In the genomic region with DNA sequence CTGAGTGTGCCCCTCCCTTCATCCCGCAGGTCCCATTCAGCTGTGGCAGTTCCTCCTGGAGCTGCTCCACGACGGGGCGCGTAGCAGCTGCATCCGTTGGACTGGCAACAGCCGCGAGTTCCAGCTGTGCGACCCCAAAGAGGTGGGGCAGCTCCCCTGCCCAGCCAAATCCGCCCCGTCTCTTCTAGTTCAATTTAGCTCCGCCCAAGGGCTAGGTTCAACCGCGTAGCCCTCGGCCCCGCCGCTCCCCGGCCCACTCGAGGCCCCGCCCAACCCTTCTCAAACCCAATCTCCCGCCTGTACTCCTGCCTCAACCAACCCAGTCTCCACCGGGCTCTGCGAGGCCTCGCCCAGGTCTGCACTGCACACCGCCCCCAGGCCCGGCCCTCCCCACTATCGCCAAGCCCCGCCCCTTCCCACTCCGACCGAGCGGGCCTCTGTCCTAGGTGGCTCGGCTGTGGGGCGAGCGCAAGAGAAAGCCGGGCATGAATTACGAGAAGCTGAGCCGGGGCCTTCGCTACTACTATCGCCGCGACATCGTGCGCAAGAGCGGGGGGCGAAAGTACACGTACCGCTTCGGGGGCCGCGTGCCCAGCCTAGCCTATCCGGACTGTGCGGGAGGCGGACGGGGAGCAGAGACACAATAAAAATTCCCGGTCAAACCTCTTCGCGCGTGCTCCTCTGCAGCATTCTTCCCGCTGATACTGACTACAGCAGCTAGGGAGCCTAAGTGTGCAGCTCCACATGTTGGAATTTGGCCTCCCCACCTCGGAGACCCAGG, we compare ENCODE assay signal across 8 cellular contexts. TPM values are rescaled to one million over a fixed set of nuclear protein-coding genes. Genes with fewer than 3 reads are reported as not detected.
DNase-seq lines count a peak whose midpoint lies in the region; ATAC-seq, FAIRE-seq and TF ChIP-seq lines count a peak whose summit lies in the region.

No MANE protein-coding gene starts in this region.

- peaks cover 44% of the 10 kb centered on the region for H3K4me1 Mint-ChIP-seq in activated CD4-positive, alpha-beta T cell treated with anti-CD3 and anti-CD28 coated beads, Interleukin-2, amount 10 ng/mL, durations not matched to agents 7 days and 5 days

- CTCF ChIA-PET in activated CD4-positive, alpha-beta T cell treated with anti-CD3 and anti-CD28 coated beads, Interleukin-2, amount 10 ng/mL, durations not matched to agents 7 days and 5 days (lab: Charles Lee), result interaction anchor here (0.8 to 1.5 kb wide), 5 partner anchors 8 to 50 kb away, joined by 3 to 5 read pairs (median 3); no protein-coding TSS in a partner anchor
- CTCF ChIA-PET in HepG2 (lab: Yijun Ruan, JAX; ENCODE audit: low intra/inter-chr PET ratio, low total read pairs), result interaction anchor here (1.1 to 1.4 kb wide), 2 partner anchors 73 to 89 kb away, joined by 3 to 4 read pairs; a partner anchor contains a TSS

- peak overlapping the region; percentile 91 for H3K27ac Mint-ChIP-seq in activated CD4-positive, alpha-beta T cell treated with anti-CD3 and anti-CD28 coated beads, Interleukin-2, amount 10 ng/mL, durations not matched to agents 7 days and 5 days

- H3K27ac ChIP-seq in HepG2 (ENCODE audit: extremely low read length, insufficient read depth, low read length), result peak overlapping the region; percentile 79

- POLR2A ChIA-PET in activated CD4-positive, alpha-beta T cell treated with anti-CD3 and anti-CD28 coated beads, Interleukin-2, amount 10 ng/mL, durations not matched to agents 7 days and 5 days (lab: Charles Lee), result no interaction called here
- POLR2A ChIA-PET in HepG2 (lab: Yijun Ruan, JAX), result interaction anchor here (0.5 to 4.8 kb wide), 14 partner anchors 14 to 590 kb away, joined by 3 to 44 read pairs (median 4); a partner anchor contains a TSS

- H3K27me3 ChIP-seq in HepG2 (ENCODE audit: control insufficient read depth in 1 of 2, insufficient read depth in 2 of 2, low read length in 2 of 2), result no peaks in the 10 kb centered on the region; a peak in 1 of 5 replicates

- ATAC-seq in HG03442 (IDR thresholded peaks at IDR 0.05; ENCODE audit: unreplicated experiment) (peak; percentile 57), HepG2 (peak; percentile 86)

- no peaks in the 10 kb centered on the region for H3K27me3 Mint-ChIP-seq in activated CD4-positive, alpha-beta T cell treated with anti-CD3 and anti-CD28 coated beads, Interleukin-2, amount 10 ng/mL, durations not matched to agents 7 days and 5 days

- intact Hi-C loops in HepG2 (cut with micrococcal nuclease; ENCODE audit: unreplicated experiment), result loop anchor here (10.0 kb wide), 1 partner anchor 90 kb away; no protein-coding TSS in a partner anchor

- H3K36me3 ChIP-seq in HepG2 (replicated peaks in 1 of 2; ENCODE audit: control insufficient read depth in 1 of 2, insufficient read depth in 2 of 2, low read length in 2 of 2), result no peaks in the 10 kb centered on the region

- peaks cover 13% of the 10 kb centered on the region for H3K79me2 ChIP-seq in HepG2 (ENCODE audit: insufficient read depth, low read length)

- no peak for TF ChIP-seq EP300 in HepG2 (IDR thresholded peaks at IDR 0.05; ENCODE audit: low read depth in 2 of 2, low read length in 2 of 2)
- no peak for TF ChIP-seq EP300 in HepG2 (CRISPR knock-in tag; IDR thresholded peaks at IDR 0.05; ENCODE audit: borderline replicate concordance)

- peak overlapping the region; percentile 72 for H3K4me3 Mint-ChIP-seq in activated CD4-positive, alpha-beta T cell treated with anti-CD3 and anti-CD28 coated beads, Interleukin-2, amount 10 ng/mL, durations not matched to agents 7 days and 5 days

- peaks cover 50% of the 10 kb centered on the region for H3K4me1 ChIP-seq in HepG2 (ENCODE audit: insufficient read depth, low read length)

- in situ Hi-C loops in HepG2 (cut with HindIII; ENCODE audit: extremely low pct_ligation_motif_present, low pct_unique_long_range_greater_than_20kb), result loop anchor here (5.0 kb wide), 1 partner anchor 97 kb away; a partner anchor contains a TSS

- peak; percentile 21 to 51; a peak in 2 of 4 replicates for TF ChIP-seq POLR2A in HepG2 (IDR thresholded peaks at IDR 0.05; ENCODE audit: insufficient read depth in 1 of 2, low read depth in 2 of 2, low read length in 2 of 2)

- peak; percentile 87 for DNase-seq in Ammon's horn (ENCODE audit: low spot score)
- peak; percentile 86 for DNase-seq in GM19239 (ENCODE audit: insufficient read length, low spot score)
- DNase-seq in NCI-H526 treated with DMSO at 0.1 percent for 48 hours (lab: John Stamatoyannopoulos, UW), result peak; percentile 97
- peak; percentile 98 for DNase-seq in activated CD4-positive, alpha-beta T cell treated with anti-CD3 and anti-CD28 coated beads, Interleukin-2, amount 10 ng/mL, durations not matched to agents 7 days and 5 days
- peak; percentile 74 for DNase-seq in dedifferentiated amniotic fluid mesenchymal stem cell (ENCODE audit: extremely low spot score)
- DNase-seq in HepG2 (ENCODE audit: low spot score), result peak; percentile 90
- peak; percentile 89 for DNase-seq in stimulated activated CD4-positive, alpha-beta T cell treated with anti-CD3 and anti-CD28 coated beads, Interleukin-2, amount 100 ng/mL, for 4 hours (ENCODE audit: low read depth)

- FAIRE-seq in GM19239 (lab: Jason Lieb, UNC) (peak; percentile 91), HepG2 (lab: Jason Lieb, UNC) (peak; percentile 36)

- BruUV-seq in HepG2 (replicated peaks; lab: Mats Ljungman, UMichigan), result no TSS peak

- TF ChIP-seq CTCF in HepG2 (CRISPR knock-in tag; IDR thresholded peaks at IDR 0.05), result no peak

- no peaks in the 10 kb centered on the region for H3K9me3 Mint-ChIP-seq in activated CD4-positive, alpha-beta T cell treated with anti-CD3 and anti-CD28 coated beads, Interleukin-2, amount 10 ng/mL, durations not matched to agents 7 days and 5 days

- H3K36me3 Mint-ChIP-seq in activated CD4-positive, alpha-beta T cell treated with anti-CD3 and anti-CD28 coated beads, Interleukin-2, amount 10 ng/mL, durations not matched to agents 7 days and 5 days (ENCODE audit: low read depth), result no peaks in the 10 kb centered on the region

- H3K9me3 ChIP-seq in HepG2 (ENCODE audit: low read length), result no peaks in the 10 kb centered on the region

- TF ChIP-seq RAD21 in HepG2 (CRISPR knock-in tag; IDR thresholded peaks at IDR 0.05), result 0 out of 2 replicates have a peak, but pooled peaks have one; percentile 37

- WGBS in HepG2 (ENCODE audit: low lambda C conversion rate), result 2% methylated on average over 27 of the region's 60 CpGs

- H4K20me1 ChIP-seq in HepG2 (ENCODE audit: insufficient read depth, low read length), result no peaks in the 10 kb centered on the region

- peak overlapping the region; percentile 97 for H3K4me2 ChIP-seq in HepG2 (ENCODE audit: low read depth, low read length)

- peak overlapping the region; percentile 66 to 81 (median 70) for H3K4me3 ChIP-seq in HepG2 (replicated peaks in 1 of 3; ENCODE audit: insufficient read depth in 1 of 3, low read depth in 2 of 3, low read length in 3 of 3)

- peak overlapping the region; percentile 75 for H3K9ac ChIP-seq in HepG2 (ENCODE audit: insufficient read depth, low read depth, low read length)

- H2AFZ ChIP-seq in HepG2 (ENCODE audit: low read length), result peak overlapping the region; percentile 7

RNA-seq across cellular contexts. Expression of a gene that starts 2.9 kb away (rescaled TPM):
- 1 to 10 TPM in 1 of 2 experiments, under 1 TPM in 1; 0.84 to 1.9 TPM for total RNA-seq in activated CD4-positive, alpha-beta T cell treated with anti-CD3 and anti-CD28 coated beads, Interleukin-2, amount 10 ng/mL, durations not matched to agents 7 days and 5 days
- total RNA-seq in HepG2 (2016; rRNA removed; fragmentation: Illumina TruSeq; extraction: Trizol), result 0.20 and 0.46 TPM in 2 replicates
- 0.40 and 0.71 TPM in 2 replicates for total RNA-seq in HepG2 (2016; cell fraction: cytosol; rRNA removed; fragmentation: Illumina TruSeq; extraction: Trizol; ENCODE audit: low read depth)
- total RNA-seq in HepG2 (2016; cell fraction: insoluble cytoplasmic fraction; rRNA removed; fragmentation: Illumina TruSeq; extraction: Trizol), result 0.52 and 0.63 TPM in 2 replicates
- 0.43 and 1.0 TPM in 2 replicates for total RNA-seq in HepG2 (2016; cell fraction: membrane; rRNA removed; fragmentation: Illumina TruSeq; extraction: Trizol)
- 0.60 TPM in 1 of 2 replicates, not detected in the other for total RNA-seq in HepG2 (2016; cell fraction: nucleus; rRNA removed; fragmentation: Illumina TruSeq; extraction: Trizol)
- polyA plus RNA-seq in HepG2 (2011; rRNA removed), result 0.07 and 0.18 TPM in 2 replicates
- 0.19 and 0.35 TPM in 2 replicates for polyA plus RNA-seq in HepG2 (2011; cell fraction: cytosol; rRNA removed)
- polyA plus RNA-seq in HepG2 (2011; cell fraction: nucleus; rRNA removed), result not detected in 2 replicates
- polyA plus RNA-seq in HepG2 (2012), result 0.21 TPM in 1 of 2 replicates, not detected in the other
- polyA plus RNA-seq in HepG2 (2016; cell fraction: cytosol; fragmentation: Illumina TruSeq; extraction: Trizol; ENCODE audit: low read depth), result 2.2 and 2.4 TPM in 2 replicates
- polyA plus RNA-seq in HepG2 (2016; cell fraction: insoluble cytoplasmic fraction; fragmentation: Illumina TruSeq; extraction: Trizol; ENCODE audit: low read depth), result 0.93 and 1.0 TPM in 2 replicates
- polyA plus RNA-seq in HepG2 (2016; cell fraction: membrane; fragmentation: Illumina TruSeq; extraction: Trizol; ENCODE audit: low read depth), result 1.2 and 1.8 TPM in 2 replicates
- polyA plus RNA-seq in HepG2 (2016; cell fraction: nucleus; fragmentation: Illumina TruSeq; extraction: Trizol; ENCODE audit: insufficient read depth, low read depth), result 1.2 TPM in 1 of 2 replicates, not detected in the other
- 0.18 TPM in 1 of 2 replicates, not detected in the other for polyA minus RNA-seq in HepG2 (2011; rRNA and poly(A)+ RNA removed; ENCODE audit: low replicate concordance)
- not detected in 2 replicates for polyA minus RNA-seq in HepG2 (2011; cell fraction: cytosol; rRNA and poly(A)+ RNA removed)
- not detected in 2 replicates for polyA minus RNA-seq in HepG2 (2011; cell fraction: nucleus; rRNA and poly(A)+ RNA removed)

RNA-seq across cellular contexts. Expression of a gene that starts 3.7 kb away (rescaled TPM):
- 100 to 1,000 TPM; 429 to 474 TPM for total RNA-seq in activated CD4-positive, alpha-beta T cell treated with anti-CD3 and anti-CD28 coated beads, Interleukin-2, amount 10 ng/mL, durations not matched to agents 7 days and 5 days
- 487 and 598 TPM in 2 replicates for total RNA-seq in HepG2 (2016; rRNA removed; fragmentation: Illumina TruSeq; extraction: Trizol)
- total RNA-seq in HepG2 (2016; cell fraction: cytosol; rRNA removed; fragmentation: Illumina TruSeq; extraction: Trizol; ENCODE audit: low read depth), result 218 and 283 TPM in 2 replicates
- 483 and 617 TPM in 2 replicates for total RNA-seq in HepG2 (2016; cell fraction: insoluble cytoplasmic fraction; rRNA removed; fragmentation: Illumina TruSeq; extraction: Trizol)
- total RNA-seq in HepG2 (2016; cell fraction: membrane; rRNA removed; fragmentation: Illumina TruSeq; extraction: Trizol), result 247 and 299 TPM in 2 replicates
- 178 and 186 TPM in 2 replicates for total RNA-seq in HepG2 (2016; cell fraction: nucleus; rRNA removed; fragmentation: Illumina TruSeq; extraction: Trizol)
- 469 and 481 TPM in 2 replicates for polyA plus RNA-seq in HepG2 (2011; rRNA removed)
- polyA plus RNA-seq in HepG2 (2011; cell fraction: cytosol; rRNA removed), result 584 and 686 TPM in 2 replicates
- 208 and 220 TPM in 2 replicates for polyA plus RNA-seq in HepG2 (2011; cell fraction: nucleus; rRNA removed)
- polyA plus RNA-seq in HepG2 (2012), result 383 and 386 TPM in 2 replicates
- polyA plus RNA-seq in HepG2 (2016; cell fraction: cytosol; fragmentation: Illumina TruSeq; extraction: Trizol; ENCODE audit: low read depth), result 249 and 303 TPM in 2 replicates
- polyA plus RNA-seq in HepG2 (2016; cell fraction: insoluble cytoplasmic fraction; fragmentation: Illumina TruSeq; extraction: Trizol; ENCODE audit: low read depth), result 687 and 740 TPM in 2 replicates
- 255 and 294 TPM in 2 replicates for polyA plus RNA-seq in HepG2 (2016; cell fraction: membrane; fragmentation: Illumina TruSeq; extraction: Trizol; ENCODE audit: low read depth)
- 319 and 339 TPM in 2 replicates for polyA plus RNA-seq in HepG2 (2016; cell fraction: nucleus; fragmentation: Illumina TruSeq; extraction: Trizol; ENCODE audit: insufficient read depth, low read depth)
- polyA minus RNA-seq in HepG2 (2011; rRNA and poly(A)+ RNA removed; ENCODE audit: low replicate concordance), result 521 and 803 TPM in 2 replicates
- polyA minus RNA-seq in HepG2 (2011; cell fraction: cytosol; rRNA and poly(A)+ RNA removed), result 131 and 134 TPM in 2 replicates
- polyA minus RNA-seq in HepG2 (2011; cell fraction: nucleus; rRNA and poly(A)+ RNA removed), result 44.8 and 54.5 TPM in 2 replicates

RNA-seq across cellular contexts. Expression of a gene that starts 15.6 kb away (rescaled TPM):
- 100 to 1,000 TPM; 100 to 112 TPM for total RNA-seq in activated CD4-positive, alpha-beta T cell treated with anti-CD3 and anti-CD28 coated beads, Interleukin-2, amount 10 ng/mL, durations not matched to agents 7 days and 5 days
- total RNA-seq in HepG2 (2016; rRNA removed; fragmentation: Illumina TruSeq; extraction: Trizol), result 49.7 and 55.3 TPM in 2 replicates
- 6.0 and 6.9 TPM in 2 replicates for total RNA-seq in HepG2 (2016; cell fraction: cytosol; rRNA removed; fragmentation: Illumina TruSeq; extraction: Trizol; ENCODE audit: low read depth)
- total RNA-seq in HepG2 (2016; cell fraction: insoluble cytoplasmic fraction; rRNA removed; fragmentation: Illumina TruSeq; extraction: Trizol), result 47.3 and 54.7 TPM in 2 replicates
- 14.0 and 14.6 TPM in 2 replicates for total RNA-seq in HepG2 (2016; cell fraction: membrane; rRNA removed; fragmentation: Illumina TruSeq; extraction: Trizol)
- 19.2 and 23.6 TPM in 2 replicates for total RNA-seq in HepG2 (2016; cell fraction: nucleus; rRNA removed; fragmentation: Illumina TruSeq; extraction: Trizol)
- 27.2 and 30.6 TPM in 2 replicates for polyA plus RNA-seq in HepG2 (2011; rRNA removed)
- 31.2 and 46.3 TPM in 2 replicates for polyA plus RNA-seq in HepG2 (2011; cell fraction: cytosol; rRNA removed)
- polyA plus RNA-seq in HepG2 (2011; cell fraction: nucleus; rRNA removed), result 22.3 and 22.9 TPM in 2 replicates
- 29.6 and 31.8 TPM in 2 replicates for polyA plus RNA-seq in HepG2 (2012)
- 8.2 TPM in 2 replicates for polyA plus RNA-seq in HepG2 (2016; cell fraction: cytosol; fragmentation: Illumina TruSeq; extraction: Trizol; ENCODE audit: low read depth)
- 57.8 and 72.2 TPM in 2 replicates for polyA plus RNA-seq in HepG2 (2016; cell fraction: insoluble cytoplasmic fraction; fragmentation: Illumina TruSeq; extraction: Trizol; ENCODE audit: low read depth)
- polyA plus RNA-seq in HepG2 (2016; cell fraction: membrane; fragmentation: Illumina TruSeq; extraction: Trizol; ENCODE audit: low read depth), result 10.1 and 13.3 TPM in 2 replicates
- polyA plus RNA-seq in HepG2 (2016; cell fraction: nucleus; fragmentation: Illumina TruSeq; extraction: Trizol; ENCODE audit: insufficient read depth, low read depth), result 40.6 and 42.2 TPM in 2 replicates
- polyA minus RNA-seq in HepG2 (2011; rRNA and poly(A)+ RNA removed; ENCODE audit: low replicate concordance), result 29.9 and 44.8 TPM in 2 replicates
- 18.9 and 20.0 TPM in 2 replicates for polyA minus RNA-seq in HepG2 (2011; cell fraction: cytosol; rRNA and poly(A)+ RNA removed)
- polyA minus RNA-seq in HepG2 (2011; cell fraction: nucleus; rRNA and poly(A)+ RNA removed), result 4.8 and 6.1 TPM in 2 replicates

RNA-seq across cellular contexts. Expression of a gene that starts 21.9 kb away (rescaled TPM):
- total RNA-seq in activated CD4-positive, alpha-beta T cell treated with anti-CD3 and anti-CD28 coated beads, Interleukin-2, amount 10 ng/mL, durations not matched to agents 7 days and 5 days, result under 1 TPM; 0.37 TPM
- total RNA-seq in HepG2 (2016; rRNA removed; fragmentation: Illumina TruSeq; extraction: Trizol), result not detected in 2 replicates
- total RNA-seq in HepG2 (2016; cell fraction: cytosol; rRNA removed; fragmentation: Illumina TruSeq; extraction: Trizol; ENCODE audit: low read depth), result not detected in 2 replicates
- total RNA-seq in HepG2 (2016; cell fraction: insoluble cytoplasmic fraction; rRNA removed; fragmentation: Illumina TruSeq; extraction: Trizol), result not detected in 2 replicates
- total RNA-seq in HepG2 (2016; cell fraction: membrane; rRNA removed; fragmentation: Illumina TruSeq; extraction: Trizol), result not detected in 2 replicates
- not detected in 2 replicates for total RNA-seq in HepG2 (2016; cell fraction: nucleus; rRNA removed; fragmentation: Illumina TruSeq; extraction: Trizol)
- 2.5 and 2.9 TPM in 2 replicates for polyA plus RNA-seq in HepG2 (2011; rRNA removed)
- polyA plus RNA-seq in HepG2 (2011; cell fraction: cytosol; rRNA removed), result 2.3 and 3.1 TPM in 2 replicates
- polyA plus RNA-seq in HepG2 (2011; cell fraction: nucleus; rRNA removed), result 1.7 and 1.8 TPM in 2 replicates
- polyA plus RNA-seq in HepG2 (2012), result 0.93 and 1.7 TPM in 2 replicates
- 0.17 TPM in 1 of 2 replicates, not detected in the other for polyA plus RNA-seq in HepG2 (2016; cell fraction: cytosol; fragmentation: Illumina TruSeq; extraction: Trizol; ENCODE audit: low read depth)
- polyA plus RNA-seq in HepG2 (2016; cell fraction: insoluble cytoplasmic fraction; fragmentation: Illumina TruSeq; extraction: Trizol; ENCODE audit: low read depth), result 0.20 TPM in 1 of 2 replicates, not detected in the other
- polyA plus RNA-seq in HepG2 (2016; cell fraction: membrane; fragmentation: Illumina TruSeq; extraction: Trizol; ENCODE audit: low read depth), result 0.14 TPM in 1 of 2 replicates, not detected in the other
- not detected in 2 replicates for polyA plus RNA-seq in HepG2 (2016; cell fraction: nucleus; fragmentation: Illumina TruSeq; extraction: Trizol; ENCODE audit: insufficient read depth, low read depth)
- polyA minus RNA-seq in HepG2 (2011; rRNA and poly(A)+ RNA removed; ENCODE audit: low replicate concordance), result 0.30 and 1.3 TPM in 2 replicates
- 0.88 and 0.89 TPM in 2 replicates for polyA minus RNA-seq in HepG2 (2011; cell fraction: cytosol; rRNA and poly(A)+ RNA removed)
- 0.39 TPM in 1 of 2 replicates, not detected in the other for polyA minus RNA-seq in HepG2 (2011; cell fraction: nucleus; rRNA and poly(A)+ RNA removed)

RNA-seq across cellular contexts. Expression of a gene that starts 31.9 kb away (rescaled TPM):
- total RNA-seq in activated CD4-positive, alpha-beta T cell treated with anti-CD3 and anti-CD28 coated beads, Interleukin-2, amount 10 ng/mL, durations not matched to agents 7 days and 5 days, result 10 to 100 TPM; 52.2 to 57.9 TPM
- total RNA-seq in HepG2 (2016; rRNA removed; fragmentation: Illumina TruSeq; extraction: Trizol), result 9.2 and 17.7 TPM in 2 replicates
- 1.0 and 1.2 TPM in 2 replicates for total RNA-seq in HepG2 (2016; cell fraction: cytosol; rRNA removed; fragmentation: Illumina TruSeq; extraction: Trizol; ENCODE audit: low read depth)
- 8.0 and 19.2 TPM in 2 replicates for total RNA-seq in HepG2 (2016; cell fraction: insoluble cytoplasmic fraction; rRNA removed; fragmentation: Illumina TruSeq; extraction: Trizol)
- total RNA-seq in HepG2 (2016; cell fraction: membrane; rRNA removed; fragmentation: Illumina TruSeq; extraction: Trizol), result 2.8 and 3.4 TPM in 2 replicates
- 21.5 and 24.6 TPM in 2 replicates for total RNA-seq in HepG2 (2016; cell fraction: nucleus; rRNA removed; fragmentation: Illumina TruSeq; extraction: Trizol)
- polyA plus RNA-seq in HepG2 (2011; rRNA removed), result 10.3 and 11.1 TPM in 2 replicates
- 2.0 and 4.0 TPM in 2 replicates for polyA plus RNA-seq in HepG2 (2011; cell fraction: cytosol; rRNA removed)
- 106 and 171 TPM in 2 replicates for polyA plus RNA-seq in HepG2 (2011; cell fraction: nucleus; rRNA removed)
- polyA plus RNA-seq in HepG2 (2012), result 8.5 and 13.3 TPM in 2 replicates
- 1.4 and 1.5 TPM in 2 replicates for polyA plus RNA-seq in HepG2 (2016; cell fraction: cytosol; fragmentation: Illumina TruSeq; extraction: Trizol; ENCODE audit: low read depth)
- 10.5 and 11.3 TPM in 2 replicates for polyA plus RNA-seq in HepG2 (2016; cell fraction: insoluble cytoplasmic fraction; fragmentation: Illumina TruSeq; extraction: Trizol; ENCODE audit: low read depth)
- 3.2 and 3.7 TPM in 2 replicates for polyA plus RNA-seq in HepG2 (2016; cell fraction: membrane; fragmentation: Illumina TruSeq; extraction: Trizol; ENCODE audit: low read depth)
- 82.3 and 83.1 TPM in 2 replicates for polyA plus RNA-seq in HepG2 (2016; cell fraction: nucleus; fragmentation: Illumina TruSeq; extraction: Trizol; ENCODE audit: insufficient read depth, low read depth)
- polyA minus RNA-seq in HepG2 (2011; rRNA and poly(A)+ RNA removed; ENCODE audit: low replicate concordance), result 4.9 and 17.6 TPM in 2 replicates
- polyA minus RNA-seq in HepG2 (2011; cell fraction: cytosol; rRNA and poly(A)+ RNA removed), result 2.4 and 3.0 TPM in 2 replicates
- 11.8 and 13.6 TPM in 2 replicates for polyA minus RNA-seq in HepG2 (2011; cell fraction: nucleus; rRNA and poly(A)+ RNA removed)

Comparison
In these comparisons a context has a peak if more than half of its experiments do, and no peak if none do; other contexts are left out.
1. Peak in every context shown above with its lines: DNase-seq, ATAC-seq, H3K4me3 ChIP-seq and H3K27ac ChIP-seq.